In the genomic region with DNA sequence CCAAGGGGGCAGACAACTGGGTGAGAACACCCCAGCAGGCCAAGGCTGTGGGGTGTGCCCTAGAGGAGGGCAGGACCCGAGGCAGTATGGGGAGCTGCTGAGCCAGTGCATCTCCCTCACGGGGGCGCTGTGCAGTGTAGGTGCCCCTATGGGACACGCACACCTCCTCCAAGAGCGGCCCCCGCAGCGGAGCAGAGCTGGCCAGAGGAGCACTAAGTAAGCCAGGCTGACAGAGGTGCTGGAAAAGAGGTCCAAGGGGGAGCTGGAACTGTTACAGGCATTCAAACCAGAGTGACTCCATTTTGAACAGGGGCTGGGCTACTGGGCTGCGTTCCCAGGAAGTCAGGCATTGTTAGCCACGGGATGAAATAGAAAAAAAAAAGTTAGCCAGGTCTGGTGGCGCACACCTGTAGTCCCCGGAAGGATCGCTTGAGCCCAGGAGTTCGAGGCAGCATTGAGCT, we compare ENCODE assay signal across 8 cellular contexts. TPM values are rescaled to one million over a fixed set of nuclear protein-coding genes. Genes with fewer than 3 reads are reported as not detected.
DNase-seq lines count a peak whose midpoint lies in the region; ATAC-seq lines count a peak whose summit lies in the region.

No MANE protein-coding gene starts in this region.

- peaks cover 0 to 7% of the 10 kb centered on the region in 2 donors for H3K4me1 ChIP-seq in muscle layer of duodenum (ENCODE audit: control insufficient read depth in 1 of 2, insufficient read depth in 2 of 2, low read length in 2 of 2)

- H3K27me3 ChIP-seq in muscle layer of duodenum (ENCODE audit: low read depth, low read length): no peaks in the 10 kb centered on the region

- H3K9me3 ChIP-seq in muscle layer of duodenum (ENCODE audit: control insufficient read depth in 1 of 2, low read length in 2 of 2): no peaks in the 10 kb centered on the region

- peak; percentile 13 for DNase-seq in NCI-H146 (lab: John Stamatoyannopoulos, UW)
- no peak for DNase-seq in NCI-H146 treated with DMSO at 0.1 percent for 48 hours (lab: John Stamatoyannopoulos, UW; ENCODE audit: unreplicated experiment)
- peak; percentile 42 for DNase-seq in M059J (ENCODE audit: low read depth)
- DNase-seq in activated CD4-positive, alpha-beta T cell treated with anti-CD3 and anti-CD28 coated beads, Interleukin-2, amount 50 U/mL, for 4 hours: peak; percentile 79
- peak; percentile 70 for DNase-seq in effector CD4-positive, alpha-beta T cell
- DNase-seq in stimulated activated CD8-positive, alpha-beta memory T cell treated with anti-CD3 and anti-CD28 coated beads, Interleukin-7, amount 100 ng/mL, for 1 hour (ENCODE audit: low read depth in 2 of 2): peak; percentile 45 to 72

- peak overlapping the region; percentile 56 to 62 for H3K4me3 ChIP-seq in muscle layer of duodenum (ENCODE audit: low read depth in 1 of 2, low read length in 2 of 2)

- H3K36me3 ChIP-seq in muscle layer of duodenum (ENCODE audit: control insufficient read depth in 1 of 2, insufficient read depth in 2 of 2, low read length in 2 of 2): no peaks in the 10 kb centered on the region

- no peak overlapping the region for H3K27ac ChIP-seq in muscle layer of duodenum (ENCODE audit: low read length)

- ATAC-seq in GM19035 (IDR thresholded peaks at IDR 0.05; ENCODE audit: unreplicated experiment): no peak

RNA-seq across cellular contexts. Expression of gene TST, which starts 41.8 kb away (rescaled TPM):
- total RNA-seq in M059J (2014; rRNA removed; shearing (Covaris generic)): 17.1 and 24.0 TPM in 2 replicates

RNA-seq across cellular contexts. Expression of gene MPST, which starts 42.1 kb away (rescaled TPM):
- total RNA-seq in M059J (2014; rRNA removed; shearing (Covaris generic)): 40.0 and 53.0 TPM in 2 replicates
